ENCODE assay signal across 9 cellular contexts in genomic region chr12:124392271-124392990, GRCh38.
A peak's percentile ranks its signal among the peaks of the same experiment; 100 is the strongest.
DNase-seq lines count a peak whose midpoint lies in the region; FAIRE-seq lines count a peak whose summit lies in the region.
"Had no signal": no experiment of that assay in that cellular context is flagged by ENCODE, and none has a peak within 500 bp of the region (broad histone marks: within the 10 kb centered on the region; RNA-seq: fewer than 3 reads in every experiment).

No MANE protein-coding gene starts in this region.

- intact Hi-C loops in activated CD4-positive, alpha-beta T cell treated with anti-CD3 and anti-CD28 coated beads, Interleukin-2, amount 10 ng/mL, durations not matched to agents 24 days and 14 days (cut with micrococcal nuclease) = loop anchor here (5.0 kb wide), 1 partner anchor 375 kb away; no protein-coding TSS in a partner anchor

- H3K27ac Mint-ChIP-seq in activated CD4-positive, alpha-beta T cell treated with anti-CD3 and anti-CD28 coated beads, Interleukin-2, amount 10 ng/mL, durations not matched to agents 24 days and 14 days = no peak overlapping the region

- no peaks in the 10 kb centered on the region for H3K27me3 Mint-ChIP-seq in activated CD4-positive, alpha-beta T cell treated with anti-CD3 and anti-CD28 coated beads, Interleukin-2, amount 10 ng/mL, durations not matched to agents 24 days and 14 days

- H3K36me3 Mint-ChIP-seq in activated CD4-positive, alpha-beta T cell treated with anti-CD3 and anti-CD28 coated beads, Interleukin-2, amount 10 ng/mL, durations not matched to agents 24 days and 14 days (ENCODE audit: low read depth) = peaks cover 14% of the 10 kb centered on the region

- FAIRE-seq in urothelium cell line (lab: Jason Lieb, UNC) = no peak
- FAIRE-seq: endometrium had no signal

- H3K4me3 ChIP-seq in NT2/D1 (ENCODE audit: insufficient read length, low read depth) (no peak overlapping the region), duodenal mucosa (ENCODE audit: low read depth in 1 of 2, low read length in 2 of 2) (no peak overlapping the region), mucosa of stomach (ENCODE audit: low read length) (no peak overlapping the region)

- no peaks in the 10 kb centered on the region for H3K27me3 ChIP-seq in NT2/D1 (ENCODE audit: insufficient read depth, insufficient read length)
- no peaks in the 10 kb centered on the region for H3K27me3 ChIP-seq in duodenal mucosa (ENCODE audit: control insufficient read depth in 1 of 2, insufficient read depth in 2 of 2, low read length in 2 of 2)
- H3K27me3 ChIP-seq in mucosa of stomach (ENCODE audit: control insufficient read depth, insufficient read depth, low read length) = no peaks in the 10 kb centered on the region

- H3K4me1 Mint-ChIP-seq in activated CD4-positive, alpha-beta T cell treated with anti-CD3 and anti-CD28 coated beads, Interleukin-2, amount 10 ng/mL, durations not matched to agents 24 days and 14 days = peaks cover 24% of the 10 kb centered on the region

- no peaks in the 10 kb centered on the region for H3K9me3 ChIP-seq in NT2/D1 (ENCODE audit: insufficient read depth, low read length)
- no peaks in the 10 kb centered on the region for H3K9me3 ChIP-seq in duodenal mucosa (ENCODE audit: control insufficient read depth in 1 of 2, low read length in 2 of 2)
- H3K9me3 ChIP-seq in mucosa of stomach (ENCODE audit: control insufficient read depth, low read length) = no peaks in the 10 kb centered on the region

- H3K4me1 ChIP-seq in NT2/D1 (ENCODE audit: insufficient read depth, insufficient read length) (peaks cover 43% of the 10 kb centered on the region), duodenal mucosa (ENCODE audit: control insufficient read depth in 1 of 2, insufficient read depth in 2 of 2, low read length in 2 of 2) (peaks cover 72 to 81% of the 10 kb centered on the region in 2 donors), mucosa of stomach (ENCODE audit: control insufficient read depth, insufficient read depth, low read length) (peaks cover 85% of the 10 kb centered on the region)

- peaks cover 55% of the 10 kb centered on the region for H3K36me3 ChIP-seq in NT2/D1 (ENCODE audit: insufficient read depth, insufficient read length, low read length)
- H3K36me3 ChIP-seq in duodenal mucosa (ENCODE audit: control insufficient read depth in 1 of 2, insufficient read depth in 2 of 2, low read length in 2 of 2) = peaks cover 0 to 31% of the 10 kb centered on the region in 2 donors
- peaks cover 9% of the 10 kb centered on the region for H3K36me3 ChIP-seq in mucosa of stomach (ENCODE audit: control insufficient read depth, insufficient read depth, low read length)

- DNase-seq in activated CD4-positive, alpha-beta T cell treated with anti-CD3 and anti-CD28 coated beads for 48 hours = peak; percentile 35
- DNase-seq in activated CD4-positive, alpha-beta T cell treated with anti-CD3 and anti-CD28 coated beads, Interleukin-2, amount 10 ng/mL, durations not matched to agents 24 days and 14 days = no peak
- DNase-seq in NT2/D1 (ENCODE audit: low read depth, low spot score) (peak; percentile 42), urothelium cell line (ENCODE audit: low spot score) (no peak)
- no peak for DNase-seq in stimulated activated naive CD4-positive, alpha-beta T cell treated with Interleukin-2 at 50 U/mL for 16 hours (lab: John Stamatoyannopoulos, UW)
- no peak for DNase-seq in activated CD4-positive, CD25-positive, alpha-beta regulatory T cell treated with anti-CD3 and anti-CD28 coated beads, Interleukin-2, amount 50 U/mL, for 72 hours

- H3K27ac ChIP-seq in duodenal mucosa (ENCODE audit: low read depth, low read length) = peak overlapping the region; percentile 44

- peak overlapping the region; percentile 68 for H3K9ac ChIP-seq in NT2/D1 (ENCODE audit: insufficient read length, low read depth)
- H3K9ac ChIP-seq in duodenal mucosa (ENCODE audit: low read depth in 1 of 2, low read length in 2 of 2) = no peak overlapping the region
- peak overlapping the region; percentile 11 for H3K9ac ChIP-seq in mucosa of stomach (ENCODE audit: low read length)

- no peaks in the 10 kb centered on the region for H3K9me3 Mint-ChIP-seq in activated CD4-positive, alpha-beta T cell treated with anti-CD3 and anti-CD28 coated beads, Interleukin-2, amount 10 ng/mL, durations not matched to agents 24 days and 14 days

- H3K4me3 Mint-ChIP-seq in activated CD4-positive, alpha-beta T cell treated with anti-CD3 and anti-CD28 coated beads, Interleukin-2, amount 10 ng/mL, durations not matched to agents 24 days and 14 days = no peak overlapping the region

Comparison
In these comparisons a context has a peak if more than half of its experiments do, and no peak if none do; other contexts are left out.
1. DNase-seq: peak in activated CD4-positive, alpha-beta T cell treated with anti-CD3 and anti-CD28 coated beads for 48 hours (single experiment) and NT2/D1 (single experiment); none in activated CD4-positive, alpha-beta T cell treated with anti-CD3 and anti-CD28 coated beads, Interleukin-2, amount 10 ng/mL, durations not matched to agents 24 days and 14 days (single experiment), stimulated activated naive CD4-positive, alpha-beta T cell treated with Interleukin-2 at 50 U/mL for 16 hours (single experiment), activated CD4-positive, CD25-positive, alpha-beta regulatory T cell treated with anti-CD3 and anti-CD28 coated beads, Interleukin-2, amount 50 U/mL, for 72 hours (single experiment) and urothelium cell line (single experiment).
2. H3K9ac ChIP-seq: peak in NT2/D1 (single experiment) and mucosa of stomach (single experiment); none in duodenal mucosa (0 of 2).